In genomic region chr2:53448591-53448990, GRCh38 we compare ENCODE assay signal across 1 cellular context.
TF ChIP-seq lines count a peak whose summit lies in the region.

No MANE protein-coding gene starts in this region.

TF ChIP-seq in SK-N-SH treated with all-trans-retinoic acid at 6 μM for 48 hours, 23 proteins besides CTCF, POLR2A, EP300 and RAD21 (continued from another document):
- TF ChIP-seq, protein P1, sequence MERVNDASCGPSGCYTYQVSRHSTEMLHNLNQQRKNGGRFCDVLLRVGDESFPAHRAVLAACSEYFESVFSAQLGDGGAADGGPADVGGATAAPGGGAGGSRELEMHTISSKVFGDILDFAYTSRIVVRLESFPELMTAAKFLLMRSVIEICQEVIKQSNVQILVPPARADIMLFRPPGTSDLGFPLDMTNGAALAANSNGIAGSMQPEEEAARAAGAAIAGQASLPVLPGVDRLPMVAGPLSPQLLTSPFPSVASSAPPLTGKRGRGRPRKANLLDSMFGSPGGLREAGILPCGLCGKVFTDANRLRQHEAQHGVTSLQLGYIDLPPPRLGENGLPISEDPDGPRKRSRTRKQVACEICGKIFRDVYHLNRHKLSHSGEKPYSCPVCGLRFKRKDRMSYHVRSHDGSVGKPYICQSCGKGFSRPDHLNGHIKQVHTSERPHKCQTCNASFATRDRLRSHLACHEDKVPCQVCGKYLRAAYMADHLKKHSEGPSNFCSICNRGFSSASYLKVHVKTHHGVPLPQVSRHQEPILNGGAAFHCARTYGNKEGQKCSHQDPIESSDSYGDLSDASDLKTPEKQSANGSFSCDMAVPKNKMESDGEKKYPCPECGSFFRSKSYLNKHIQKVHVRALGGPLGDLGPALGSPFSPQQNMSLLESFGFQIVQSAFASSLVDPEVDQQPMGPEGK (CRISPR knock-in tag; IDR thresholded peaks at IDR 0.05; ENCODE audit: borderline replicate concordance), result no peak
- no peak for TF ChIP-seq ISL1 (CRISPR knock-in tag; IDR thresholded peaks at IDR 0.05)
- no peak for TF ChIP-seq ZNF70 (CRISPR knock-in tag; IDR thresholded peaks at IDR 0.05)
- TF ChIP-seq TOX (CRISPR knock-in tag; IDR thresholded peaks at IDR 0.05; ENCODE audit: borderline replicate concordance), result no peak
- TF ChIP-seq ESRRG (CRISPR knock-in tag; IDR thresholded peaks at IDR 0.05), result no peak
TF ChIP-seq in SK-N-SH treated with all-trans-retinoic acid at 6 μM for 48 hours: peak in this region for 0.
